Comparison of ENCODE assay signal across 1 cellular context in genomic region chrX:77785400-77785745, GRCh38.
TF ChIP-seq lines count a peak whose summit lies in the region.

No MANE protein-coding gene starts in this region.

TF ChIP-seq in IMR-90, 13 proteins besides CTCF, POLR2A, EP300 and RAD21 (continued from another document):
- TF ChIP-seq ELK1 (IDR thresholded peaks at IDR 0.05; ENCODE audit: borderline replicate concordance, low read depth, low read length) (no peak), USF2 (IDR thresholded peaks at IDR 0.05; ENCODE audit: low read depth, low read length) (no peak), RFX5 (IDR thresholded peaks at IDR 0.05; ENCODE audit: low read depth, low read length) (no peak), NFE2L2 (IDR thresholded peaks at IDR 0.05; ENCODE audit: low read depth, low read length) (no peak), MXI1 (IDR thresholded peaks at IDR 0.05; ENCODE audit: borderline replicate concordance, low read depth, low read length) (no peak), SMC3 (IDR thresholded peaks at IDR 0.05; ENCODE audit: low read depth, low read length) (no peak), MAZ (IDR thresholded peaks at IDR 0.05; ENCODE audit: borderline replicate concordance, low read depth, low read length) (no peak), CHD1 (IDR thresholded peaks at IDR 0.05; ENCODE audit: low read depth, low read length) (no peak), CEBPB (IDR thresholded peaks at IDR 0.05; ENCODE audit: low read depth, low read length) (no peak)
